15 cellular contexts compared by ENCODE assay signal in the genomic region with DNA sequence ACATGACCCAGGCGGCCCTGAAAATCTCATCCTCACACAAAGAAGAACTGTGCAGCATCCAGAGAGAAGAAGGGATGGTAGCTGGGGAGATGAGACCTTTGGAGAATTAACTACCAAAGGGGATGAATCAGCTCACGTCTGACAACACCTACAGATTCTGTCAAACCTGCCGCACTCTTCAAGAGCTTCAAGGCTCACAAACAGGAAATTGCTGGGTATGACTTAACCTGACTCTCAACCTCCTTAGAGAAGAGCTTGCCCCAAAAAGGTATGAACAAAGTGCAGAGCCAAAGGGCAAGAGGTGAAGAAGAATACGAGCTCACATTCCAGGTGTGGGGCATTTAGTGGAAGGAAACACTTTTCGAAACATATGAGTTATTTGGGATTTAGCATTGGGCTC.
DNase-seq lines count a peak whose midpoint lies in the region; ATAC-seq and TF ChIP-seq lines count a peak whose summit lies in the region.
"Had no signal": no experiment of that assay in that cellular context is flagged by ENCODE, and none has a peak within 500 bp of the region (broad histone marks: within the 10 kb centered on the region; RNA-seq: fewer than 3 reads in every experiment).

No MANE protein-coding gene starts in this region.

- peaks cover 85% of the 10 kb centered on the region for H3K4me1 Mint-ChIP-seq in activated CD8-positive, alpha-beta T cell treated with anti-CD3 and anti-CD28 coated beads for 36 hours (ENCODE audit: low read depth)

- H3K4me3 Mint-ChIP-seq in activated CD8-positive, alpha-beta T cell treated with anti-CD3 and anti-CD28 coated beads for 36 hours: peak overlapping the region; percentile 37
- H3K4me3 Mint-ChIP-seq: endodermal cell, neural crest cell had no signal

- intact Hi-C loops in activated CD8-positive, alpha-beta T cell treated with anti-CD3 and anti-CD28 coated beads for 36 hours (cut with micrococcal nuclease): loop anchor here (2.0 kb wide), 1 partner anchor 16 kb away; no protein-coding TSS in a partner anchor

- DNase-seq in activated gamma-delta T cell treated with Interleukin-2 at 50 U/mL for 16 hours: peak; percentile 44
- no peak for DNase-seq in activated gamma-delta T cell (lab: John Stamatoyannopoulos, UW)
- peak; percentile 71 for DNase-seq in activated CD8-positive, alpha-beta T cell treated with anti-CD3 and anti-CD28 coated beads for 36 hours
- DNase-seq in effector CD8-positive, alpha-beta T cell (lab: John Stamatoyannopoulos, UW): peak; percentile 3
- peak; percentile 28 for DNase-seq in stimulated activated naive CD4-positive, alpha-beta T cell treated with Interleukin-2 at 50 U/mL for 16 hours (lab: John Stamatoyannopoulos, UW)
- DNase-seq in cerebellar cortex (ENCODE audit: low spot score): no peak
- no peak for DNase-seq in NCI-H345 (lab: John Stamatoyannopoulos, UW)
- DNase-seq in C1 segment of cervical spinal cord (lab: John Stamatoyannopoulos, UW): no peak
- DNase-seq: ACHN, endodermal cell, NCI-H1436, NCI-H69, SIG-M5, WERI-Rb-1 had no signal

- TF ChIP-seq CTCF in activated CD8-positive, alpha-beta T cell treated with anti-CD3 and anti-CD28 coated beads for 36 hours (IDR thresholded peaks at IDR 0.05): no peak

- H3K9me3 Mint-ChIP-seq in activated CD8-positive, alpha-beta T cell treated with anti-CD3 and anti-CD28 coated beads for 36 hours: no peaks in the 10 kb centered on the region
- H3K9me3 Mint-ChIP-seq: endodermal cell, neural crest cell had no signal

- CTCF ChIA-PET in activated CD8-positive, alpha-beta T cell treated with anti-CD3 and anti-CD28 coated beads for 36 hours (lab: Charles Lee): interaction anchor here (0.7 to 1.8 kb wide), 8 partner anchors 11 to 216 kb away, joined by 3 to 5 read pairs (median 4); no protein-coding TSS in a partner anchor

- POLR2A ChIA-PET in activated CD8-positive, alpha-beta T cell treated with anti-CD3 and anti-CD28 coated beads for 36 hours (lab: Charles Lee): interaction anchor here (0.6 to 2.4 kb wide), 8 partner anchors 8 to 1104 kb away, joined by 3 to 7 read pairs (median 4); no protein-coding TSS in a partner anchor

- H3K27ac Mint-ChIP-seq in activated CD8-positive, alpha-beta T cell treated with anti-CD3 and anti-CD28 coated beads for 36 hours: peak overlapping the region; percentile 89
- H3K27ac Mint-ChIP-seq: endodermal cell had no signal

- no peaks in the 10 kb centered on the region for H3K27me3 Mint-ChIP-seq in activated CD8-positive, alpha-beta T cell treated with anti-CD3 and anti-CD28 coated beads for 36 hours

- H3K36me3 Mint-ChIP-seq in activated CD8-positive, alpha-beta T cell treated with anti-CD3 and anti-CD28 coated beads for 36 hours (ENCODE audit: low read depth): peaks cover 16% of the 10 kb centered on the region

- peak; percentile 93 for ATAC-seq in activated CD8-positive, alpha-beta T cell treated with anti-CD3 and anti-CD28 coated beads for 36 hours

Comparison
In these comparisons a context has a peak if more than half of its experiments do, and no peak if none do; other contexts are left out.
1. DNase-seq: peak in activated gamma-delta T cell treated with Interleukin-2 at 50 U/mL for 16 hours (single experiment), activated CD8-positive, alpha-beta T cell treated with anti-CD3 and anti-CD28 coated beads for 36 hours (single experiment), effector CD8-positive, alpha-beta T cell (single experiment) and stimulated activated naive CD4-positive, alpha-beta T cell treated with Interleukin-2 at 50 U/mL for 16 hours (single experiment); none in activated gamma-delta T cell (single experiment), cerebellar cortex (single experiment), NCI-H345 (single experiment) and C1 segment of cervical spinal cord (0 of 14).